ENCODE assay signal across 8 cellular contexts in the genomic region with DNA sequence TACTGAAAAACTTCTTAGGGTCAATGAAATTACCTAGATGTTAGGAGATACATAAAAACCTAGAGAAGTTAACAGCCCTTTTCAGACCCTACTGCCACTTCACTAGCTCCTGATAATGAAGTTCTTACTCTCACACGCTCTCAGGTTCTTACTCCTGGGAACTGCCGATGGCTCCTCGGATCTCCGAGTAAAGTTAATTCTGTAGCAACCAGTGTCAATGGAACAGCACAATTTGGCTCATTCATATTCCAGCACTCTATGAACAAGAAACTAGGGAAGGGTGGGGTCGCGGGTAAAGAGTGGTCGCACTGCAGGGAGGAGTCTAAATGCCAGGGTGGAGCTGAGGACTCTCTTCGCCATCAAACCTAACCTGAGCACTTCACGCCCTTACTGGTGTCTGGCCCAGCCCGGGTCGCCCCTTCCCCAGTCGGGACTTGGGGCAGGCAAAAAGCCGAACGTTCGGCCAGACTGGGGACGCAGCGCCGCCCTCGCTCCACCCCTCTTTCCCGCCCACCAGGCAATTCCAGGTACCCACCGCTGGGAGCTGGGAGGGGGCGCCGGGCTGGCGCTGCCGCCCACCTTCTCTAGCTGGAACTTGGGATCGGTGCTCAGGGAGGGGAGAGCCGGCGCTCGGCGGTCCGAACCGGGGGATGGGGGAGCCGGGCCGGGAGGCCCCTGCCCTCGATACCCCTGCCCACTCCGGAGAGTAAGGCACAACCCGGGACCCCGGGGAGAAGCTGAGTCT. TPM values are rescaled to one million over a fixed set of nuclear protein-coding genes. Genes with fewer than 3 reads are reported as not detected.
A peak's percentile ranks its signal among the peaks of the same experiment; 100 is the strongest.
DNase-seq lines count a peak whose midpoint lies in the region; ATAC-seq and TF ChIP-seq lines count a peak whose summit lies in the region.

No MANE protein-coding gene starts in this region.

- CTCF ChIA-PET in Panc1 (lab: Charles Lee) = interaction anchor here (0.7 kb wide), 1 partner anchor 23 kb away, joined by 3 read pairs; no protein-coding TSS in a partner anchor

- POLR2A ChIA-PET in Panc1 (lab: Charles Lee) = no interaction called here

- no TSS peak for BruUV-seq in Panc1 (replicated peaks; lab: Mats Ljungman, UMichigan)

- ATAC-seq in GM19468 (IDR thresholded peaks at IDR 0.05; ENCODE audit: extremely low read depth, unreplicated experiment) (peak; percentile 13), Panc1 (peak; percentile 91)

- peak overlapping the region; percentile 75 for H3K4me3 ChIP-seq in Panc1 (ENCODE audit: low read depth in 2 of 2, low read length in 2 of 2)
- H3K4me3 ChIP-seq in thyroid gland (replicated peaks in 1 of 3) = peak overlapping the region; percentile 29 to 89 (median 87)

- peak in 1 of 2 donors; percentile 56 for TF ChIP-seq POLR2A in thyroid gland (IDR thresholded peaks at IDR 0.05)

- peaks cover 9% of the 10 kb centered on the region; the same call in 1 of the 2 replicates for H3K4me1 ChIP-seq in Panc1 (ENCODE audit: control insufficient read depth, insufficient read depth, low read length)
- H3K4me1 ChIP-seq in thyroid gland = peaks cover 7 to 10% of the 10 kb centered on the region in 2 donors

- TF ChIP-seq CTCF in Panc1 (IDR thresholded peaks at IDR 0.05) = peak; percentile 70
- peak; percentile 21 to 65 (median 46) for TF ChIP-seq CTCF in thyroid gland (IDR thresholded peaks at IDR 0.05)

- no peaks in the 10 kb centered on the region for H3K27me3 ChIP-seq in Panc1 (ENCODE audit: control insufficient read depth, insufficient read depth, low read length)
- H3K27me3 ChIP-seq in thyroid gland = no peaks in the 10 kb centered on the region

- H3K27ac ChIP-seq in Panc1 (ENCODE audit: low read length) = peak overlapping the region; percentile 91
- peak overlapping the region; percentile 61 to 97 (median 94) for H3K27ac ChIP-seq in thyroid gland

- WGBS in thyroid gland, 2 donors = 0 to 1% methylated on average over 9 to 20 of the region's 38 CpGs

- H3K36me3 ChIP-seq in Panc1 (ENCODE audit: control insufficient read depth, insufficient read depth, low read length) (no peaks in the 10 kb centered on the region; the same call in 1 of the 2 replicates), thyroid gland (no peaks in the 10 kb centered on the region)

- in situ Hi-C loops in Panc1 (cut with HindIII; ENCODE audit: low pct_unique_long_range_greater_than_20kb, low sequenced_read_pairs) = no loop called here

- DNase-seq in DMS114 treated with DMSO at 0.1 percent for 48 hours (lab: John Stamatoyannopoulos, UW; ENCODE audit: unreplicated experiment) = peak; percentile 76
- peak; percentile 76 for DNase-seq in HK-2 (ENCODE audit: unreplicated experiment)
- DNase-seq in Panc1 (ENCODE audit: low read depth, low spot score) = peak; percentile 22
- DNase-seq in activated gamma-delta T cell treated with Interleukin-2 at 50 U/mL for 16 hours = peak; percentile 44
- DNase-seq in globus pallidus (ENCODE audit: low spot score) = peak; percentile 26
- DNase-seq in nucleus accumbens (lab: John Stamatoyannopoulos, UW) = peak in 40 of 56 donors; percentile 3 to 66 (median 42)
- peak; percentile 63 to 66 for DNase-seq in thyroid gland

- intact Hi-C loops in Panc1 (cut with micrococcal nuclease; ENCODE audit: unreplicated experiment) = no loop called here
- intact Hi-C loops in thyroid gland (cut with DNase I) = loop anchor here (5.0 to 10.0 kb wide), 2 partner anchors 49 to 93 kb away; partner anchors contain the start of genes BAG2 and PRIM2

- H3K9me3 ChIP-seq in Panc1 (ENCODE audit: control insufficient read depth, insufficient read depth, low read depth, low read length) = no peaks in the 10 kb centered on the region
- H3K9me3 ChIP-seq in thyroid gland = no peaks in the 10 kb centered on the region

RNA-seq across cellular contexts. Expression of gene RAB23, which starts 0.7 kb away (rescaled TPM):
- total RNA-seq in Panc1 (2021; ENCODE audit: unreplicated experiment) (25.5 TPM), thyroid gland (10 to 100 TPM; 19.6 to 38.9 (median 27.9) TPM)
- 11.0 TPM for polyA plus RNA-seq in Panc1 (2012; ENCODE audit: insufficient read length)

RNA-seq across cellular contexts. Expression of gene BAG2, which starts 49.2 kb away (rescaled TPM):
- total RNA-seq in Panc1 (2021; ENCODE audit: unreplicated experiment) = 14.0 TPM
- polyA plus RNA-seq in Panc1 (2012; ENCODE audit: insufficient read length) = 6.4 TPM
- 10 to 100 TPM in 3 of 4 donors, 1 to 10 TPM in 1; 9.5 to 11.5 (median 10.9) TPM for total RNA-seq in thyroid gland

Comparison
In these comparisons a context has a peak if more than half of its experiments do, and no peak if none do; other contexts are left out.
1. Peak in every context shown above with its lines: DNase-seq, ATAC-seq, H3K4me3 ChIP-seq and H3K27ac ChIP-seq.
2. DNase-seq: peak in every context shown above with its lines; median percentile 76 in DMS114 treated with DMSO at 0.1 percent for 48 hours; 76 in HK-2; 64 in thyroid gland; 44 in activated gamma-delta T cell treated with Interleukin-2 at 50 U/mL for 16 hours; 42 in nucleus accumbens; 26 in globus pallidus; 22 in Panc1.